8 cellular contexts compared by ENCODE assay signal in genomic region chr4:6916587-6917444, GRCh38. TPM values are rescaled to one million over a fixed set of nuclear protein-coding genes. Genes with fewer than 3 reads are reported as not detected.
DNase-seq lines count a peak whose midpoint lies in the region; ATAC-seq lines count a peak whose summit lies in the region.

No MANE protein-coding gene starts in this region.

- ATAC-seq in GM18502 (IDR thresholded peaks at IDR 0.05; ENCODE audit: poor library complexity, unreplicated experiment): peak; percentile 65
- no peak for ATAC-seq in HG03159 (IDR thresholded peaks at IDR 0.05; ENCODE audit: unreplicated experiment)
- no peak for ATAC-seq in GM18907 (IDR thresholded peaks at IDR 0.05; ENCODE audit: unreplicated experiment)

- DNase-seq in RPMI7951 (ENCODE audit: low read depth) (peak; percentile 74), iris pigment epithelial cell (ENCODE audit: low read depth) (peak; percentile 62), NCI-H774 (lab: John Stamatoyannopoulos, UW) (no peak)
- peak; percentile 70 for DNase-seq in activated naive CD4-positive, alpha-beta T cell treated with Interleukin-2 at 50 U/mL for 16 hours
- peak; percentile 38 to 42 for DNase-seq in stimulated activated CD8-positive, alpha-beta memory T cell treated with anti-CD3 and anti-CD28 coated beads, Interleukin-15, amount 100 ng/mL, for 48 hours (ENCODE audit: low read depth in 2 of 2)

RNA-seq across cellular contexts. Expression of gene TBC1D14, which starts 7.2 kb away (rescaled TPM):
- total RNA-seq in RPMI7951 (2014; rRNA removed; shearing (Covaris generic)): 23.3 and 28.4 TPM in 2 replicates
